26 cellular contexts compared by ENCODE assay signal in the genomic region with DNA sequence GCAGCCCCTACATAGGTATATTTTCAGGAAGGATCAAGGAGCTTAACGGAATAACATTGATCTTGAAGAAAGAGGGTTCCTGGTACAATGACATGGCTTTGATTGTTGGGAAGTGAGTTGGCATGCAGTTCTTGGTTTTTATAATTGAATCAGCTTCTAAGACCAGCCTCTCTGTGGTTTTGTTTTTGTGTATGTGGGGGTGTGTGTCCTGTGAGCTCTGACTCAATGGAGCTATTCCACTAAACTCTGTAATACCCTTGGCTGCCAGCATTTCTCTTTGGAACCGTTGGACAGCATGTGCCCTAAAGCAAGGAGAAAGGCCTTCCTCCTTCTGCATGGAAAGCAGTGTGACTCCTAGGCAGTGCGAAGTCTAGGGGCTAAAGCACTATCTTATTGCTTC.
DNase-seq lines count a peak whose midpoint lies in the region; ATAC-seq and TF ChIP-seq lines count a peak whose summit lies in the region.
"Had no signal": no experiment of that assay in that cellular context is flagged by ENCODE, and none has a peak within 500 bp of the region (broad histone marks: within the 10 kb centered on the region; RNA-seq: fewer than 3 reads in every experiment).

No MANE protein-coding gene starts in this region.

- H3K4me2 ChIP-seq in PC-3 (ENCODE audit: low read length), result no peak overlapping the region

- H3K9me3 ChIP-seq in PC-3 (ENCODE audit: low read length), result no peaks in the 10 kb centered on the region
- H3K9me3 ChIP-seq: HAP-1 had no signal

- no peaks in the 10 kb centered on the region for H3K27me3 Mint-ChIP-seq in activated naive CD8-positive, alpha-beta T cell treated with anti-CD3 and anti-CD28 coated beads, Interleukin-2, amount 50 U/mL, for 24 hours
- H3K27me3 Mint-ChIP-seq in activated naive CD8-positive, alpha-beta T cell treated with anti-CD3 and anti-CD28 coated beads for 36 hours, result no peaks in the 10 kb centered on the region

- DNase-seq in activated naive CD8-positive, alpha-beta T cell treated with anti-CD3 and anti-CD28 coated beads, Interleukin-2, amount 50 U/mL, for 24 hours, result no peak
- DNase-seq in activated naive CD8-positive, alpha-beta T cell treated with anti-CD3 and anti-CD28 coated beads for 36 hours, result no peak
- DNase-seq in PC-3, result peak; percentile 12
- no peak for DNase-seq in epithelial cell of proximal tubule (ENCODE audit: low read depth)
- DNase-seq in renal cortical epithelial cell (ENCODE audit: low read depth), result peak; percentile 82
- no peak for DNase-seq in GM19238 (ENCODE audit: insufficient read length, low spot score)
- DNase-seq in posterior vena cava (ENCODE audit: low spot score), result no peak
- DNase-seq: C1 segment of cervical spinal cord; CD4-positive, alpha-beta memory T cell; COR-L47; DMS53; GOT3; HFFc6; IMR-90; KG1; MM.1S; NCI-H1417; NCI-H1694; NCI-H2029 treated with DMSO at 0.1 percent for 48 hours; NCI-H2227 treated with DMSO at 0.1 percent for 48 hours; NCI-H526 treated with DMSO at 0.1 percent for 48 hours; SHP77 had no signal

- no peaks in the 10 kb centered on the region for H3K9me2 ChIP-seq in PC-3 (replicated peaks; ENCODE audit: low read length)

- H3K27ac Mint-ChIP-seq in activated naive CD8-positive, alpha-beta T cell treated with anti-CD3 and anti-CD28 coated beads, Interleukin-2, amount 50 U/mL, for 24 hours, result no peak overlapping the region
- no peak overlapping the region for H3K27ac Mint-ChIP-seq in activated naive CD8-positive, alpha-beta T cell treated with anti-CD3 and anti-CD28 coated beads for 36 hours
- H3K27ac Mint-ChIP-seq: CD4-positive, alpha-beta memory T cell; HFFc6 had no signal

- peak; percentile 40 for ATAC-seq in activated naive CD8-positive, alpha-beta T cell treated with anti-CD3 and anti-CD28 coated beads, Interleukin-2, amount 50 U/mL, for 24 hours
- ATAC-seq in PC-3 (no peak), GM18873 (IDR thresholded peaks at IDR 0.05; ENCODE audit: low FRiP score, unreplicated experiment) (no peak)
- ATAC-seq: Panc1 had no signal

- H3K4me1 ChIP-seq in PC-3 (ENCODE audit: insufficient read depth, low read length), result no peaks in the 10 kb centered on the region
- H3K4me1 ChIP-seq: HAP-1 had no signal

- no peaks in the 10 kb centered on the region for H3F3A ChIP-seq in PC-3 (ENCODE audit: low read length, unreplicated experiment)

- intact Hi-C loops in PC-3 (cut with micrococcal nuclease), result no loop called here
- intact Hi-C loops in posterior vena cava (cut with DNase I), result no loop called here

- no peaks in the 10 kb centered on the region for H3K36me3 ChIP-seq in PC-3 (ENCODE audit: low read depth, low read length)
- H3K36me3 ChIP-seq: HAP-1 had no signal

- POLR2A ChIA-PET in PC-3 (lab: Charles Lee; ENCODE audit: unreplicated experiment), result no interaction called here

- TF ChIP-seq CTCF in PC-3 (conservative IDR thresholded peaks at IDR 0.05; ENCODE audit: low read depth, low read length), result no peak
- peak; percentile 8 for TF ChIP-seq CTCF in epithelial cell of proximal tubule (conservative IDR thresholded peaks at IDR 0.05; ENCODE audit: low read depth, low read length)

- no peak overlapping the region for H3K4me3 Mint-ChIP-seq in activated naive CD8-positive, alpha-beta T cell treated with anti-CD3 and anti-CD28 coated beads, Interleukin-2, amount 50 U/mL, for 24 hours
- H3K4me3 Mint-ChIP-seq in activated naive CD8-positive, alpha-beta T cell treated with anti-CD3 and anti-CD28 coated beads for 36 hours, result no peak overlapping the region
- H3K4me3 Mint-ChIP-seq: CD4-positive, alpha-beta memory T cell; HFFc6 had no signal

- H2AFZ ChIP-seq in PC-3 (ENCODE audit: low read length), result no peak overlapping the region

- no peaks in the 10 kb centered on the region for H3K79me2 ChIP-seq in PC-3 (ENCODE audit: low read length)

- no peak overlapping the region for H3K27ac ChIP-seq in PC-3 (ENCODE audit: low read length)
- H3K27ac ChIP-seq: RWPE1 had no signal

- H3K27me3 ChIP-seq in PC-3 (ENCODE audit: low read length), result no peaks in the 10 kb centered on the region

- CTCF ChIA-PET in PC-3 (lab: Charles Lee), result no interaction called here

- no peaks in the 10 kb centered on the region for H4K20me1 ChIP-seq in PC-3 (ENCODE audit: low read length)

- BruUV-seq in PC-3 (replicated peaks; lab: Mats Ljungman, UMichigan), result no TSS peak

- no peaks in the 10 kb centered on the region for H3K36me3 Mint-ChIP-seq in activated naive CD8-positive, alpha-beta T cell treated with anti-CD3 and anti-CD28 coated beads, Interleukin-2, amount 50 U/mL, for 24 hours (ENCODE audit: low read depth)
- no peaks in the 10 kb centered on the region for H3K36me3 Mint-ChIP-seq in activated naive CD8-positive, alpha-beta T cell treated with anti-CD3 and anti-CD28 coated beads for 36 hours
- H3K36me3 Mint-ChIP-seq: CD4-positive, alpha-beta memory T cell had no signal

- H3K4me1 Mint-ChIP-seq in activated naive CD8-positive, alpha-beta T cell treated with anti-CD3 and anti-CD28 coated beads, Interleukin-2, amount 50 U/mL, for 24 hours, result no peaks in the 10 kb centered on the region
- H3K4me1 Mint-ChIP-seq in activated naive CD8-positive, alpha-beta T cell treated with anti-CD3 and anti-CD28 coated beads for 36 hours, result no peaks in the 10 kb centered on the region
- H3K4me1 Mint-ChIP-seq: CD4-positive, alpha-beta memory T cell had no signal

- H3K9ac ChIP-seq in PC-3 (ENCODE audit: low read length), result no peak overlapping the region

- H3K4me3 ChIP-seq in PC-3 (ENCODE audit: low read length), result no peak overlapping the region
- no peak overlapping the region for H3K4me3 ChIP-seq in epithelial cell of proximal tubule (ENCODE audit: low read depth, low read length)
- H3K4me3 ChIP-seq: HAP-1 had no signal

- H3K9me3 Mint-ChIP-seq in activated naive CD8-positive, alpha-beta T cell treated with anti-CD3 and anti-CD28 coated beads, Interleukin-2, amount 50 U/mL, for 24 hours, result no peaks in the 10 kb centered on the region
- H3K9me3 Mint-ChIP-seq in activated naive CD8-positive, alpha-beta T cell treated with anti-CD3 and anti-CD28 coated beads for 36 hours, result no peaks in the 10 kb centered on the region
- H3K9me3 Mint-ChIP-seq: HFFc6 had no signal

Comparison
In these comparisons a context has a peak if more than half of its experiments do, and no peak if none do; other contexts are left out.
1. DNase-seq: peak in PC-3 (single experiment) and renal cortical epithelial cell (single experiment); none in activated naive CD8-positive, alpha-beta T cell treated with anti-CD3 and anti-CD28 coated beads, Interleukin-2, amount 50 U/mL, for 24 hours (single experiment), activated naive CD8-positive, alpha-beta T cell treated with anti-CD3 and anti-CD28 coated beads for 36 hours (single experiment), epithelial cell of proximal tubule (single experiment), GM19238 (single experiment) and posterior vena cava (single experiment).